1 cellular context compared by ENCODE assay signal in genomic region chr4:147340111-147340510, GRCh38.
TF ChIP-seq lines count a peak whose summit lies in the region.

No MANE protein-coding gene starts in this region.

TF ChIP-seq in GM23338, 12 proteins besides CTCF, POLR2A, EP300 and RAD21 (continued from another document):
- no peak for TF ChIP-seq ZNF462 (CRISPR knock-in tag; IDR thresholded peaks at IDR 0.05)
